ENCODE assay signal across 35 cellular contexts in genomic region chr9:7132605-7133004, GRCh38.
"Had no signal": no experiment of that assay in that cellular context is flagged by ENCODE, and none has a peak within 500 bp of the region (broad histone marks: within the 10 kb centered on the region; RNA-seq: fewer than 3 reads in every experiment).

No MANE protein-coding gene starts in this region.

- H3K4me3 ChIP-seq: adrenal gland, body of pancreas, breast epithelium had no signal

- ATAC-seq: activated CD8-positive, alpha-beta T cell treated with anti-CD3 and anti-CD28 coated beads for 36 hours; activated naive CD4-positive, alpha-beta T cell treated with anti-CD3 and anti-CD28 coated beads, Interleukin-2, amount 50 U/mL, for 72 hours; activated T-cell treated with anti-CD3 and anti-CD28 coated beads, Interleukin-2, amount 50 U/mL, for 4 hours; activated T-cell treated with anti-CD3 and anti-CD28 coated beads, Interleukin-2, amount 50 U/mL, for 72 hours; activated T-helper 17 cell treated with anti-CD3 and anti-CD28 coated beads, Interleukin-2, amount 50 U/mL, for 72 hours; body of pancreas; T-cell had no signal

- H3K27me3 Mint-ChIP-seq: activated B cell treated with CpG ODN at 0.5 μM for 24 hours; activated CD4-positive, alpha-beta memory T cell treated with anti-CD3 and anti-CD28 coated beads for 36 hours; activated CD4-positive, alpha-beta T cell treated with anti-CD3 and anti-CD28 coated beads, Interleukin-2, amount 10 ng/mL, durations not matched to agents 24 days and 14 days; activated CD8-positive, alpha-beta T cell treated with anti-CD3 and anti-CD28 coated beads for 36 hours; activated naive CD8-positive, alpha-beta T cell treated with anti-CD3 and anti-CD28 coated beads for 36 hours; activated T-helper 17 cell treated with anti-CD3 and anti-CD28 coated beads, Interleukin-2, amount 50 U/mL, for 72 hours; central memory CD8-positive, alpha-beta T cell; T-cell had no signal

- DNase-seq: activated B cell treated with CpG ODN at 0.5 μM for 24 hours; activated CD4-positive, alpha-beta memory T cell treated with anti-CD3 and anti-CD28 coated beads for 36 hours; activated CD4-positive, alpha-beta T cell treated with anti-CD3 and anti-CD28 coated beads for 4 hours; activated CD4-positive, alpha-beta T cell treated with anti-CD3 and anti-CD28 coated beads, Interleukin-2, amount 10 ng/mL, durations not matched to agents 24 days and 14 days; activated CD4-positive, alpha-beta T cell treated with anti-CD3 and anti-CD28 coated beads, Interleukin-2, amount 50 U/mL, for 1 hour; activated CD4-positive, alpha-beta T cell treated with anti-CD3 and anti-CD28 coated beads, Interleukin-2, amount 50 U/mL, for 4 hours; activated CD4-positive, CD25-positive, alpha-beta regulatory T cell treated with anti-CD3 and anti-CD28 coated beads, Interleukin-2, amount 50 U/mL, for 72 hours; activated CD8-positive, alpha-beta memory T cell treated with anti-CD3 and anti-CD28 coated beads, Interleukin-2, amount 50 U/mL, for 4 hours; activated CD8-positive, alpha-beta T cell treated with anti-CD3 and anti-CD28 coated beads for 36 hours; activated effector memory CD4-positive, alpha-beta T cell treated with anti-CD3 and anti-CD28 coated beads, Interleukin-2, amount 50 U/mL, for 16 hours; activated gamma-delta T cell treated with Interleukin-2 at 50 U/mL for 16 hours; activated naive CD4-positive, alpha-beta T cell; activated naive CD4-positive, alpha-beta T cell treated with anti-CD3 and anti-CD28 coated beads for 36 hours; activated naive CD4-positive, alpha-beta T cell treated with anti-CD3 and anti-CD28 coated beads, Interleukin-2, amount 50 U/mL, for 16 hours; activated naive CD8-positive, alpha-beta T cell treated with anti-CD3 and anti-CD28 coated beads for 36 hours; activated T-cell treated with anti-CD3 and anti-CD28 coated beads for 4 hours; activated T-cell treated with anti-CD3 and anti-CD28 coated beads, Interleukin-2, amount 50 U/mL, for 1 hour; activated T-cell treated with anti-CD3 and anti-CD28 coated beads, Interleukin-2, amount 50 U/mL, for 4 hours; activated T-cell treated with anti-CD3 and anti-CD28 coated beads, Interleukin-2, amount 50 U/mL, for 72 hours; adrenal gland; amniotic stem cell; aorta; body of pancreas; brain microvascular endothelial cell; caudate nucleus; cerebellar nuclear complex; T-cell; T-helper 2 cell; T-helper 9 cell had no signal

- H3K27ac Mint-ChIP-seq: activated B cell treated with CpG ODN at 0.5 μM for 24 hours; activated CD4-positive, alpha-beta memory T cell treated with anti-CD3 and anti-CD28 coated beads for 36 hours; activated CD4-positive, alpha-beta T cell treated with anti-CD3 and anti-CD28 coated beads, Interleukin-2, amount 10 ng/mL, durations not matched to agents 24 days and 14 days; activated CD8-positive, alpha-beta T cell treated with anti-CD3 and anti-CD28 coated beads for 36 hours; activated naive CD4-positive, alpha-beta T cell treated with anti-CD3 and anti-CD28 coated beads for 36 hours; activated naive CD4-positive, alpha-beta T cell treated with anti-CD3 and anti-CD28 coated beads, Interleukin-2, amount 50 U/mL, for 72 hours; activated naive CD8-positive, alpha-beta T cell treated with anti-CD3 and anti-CD28 coated beads for 36 hours; activated T-cell treated with anti-CD3 and anti-CD28 coated beads, Interleukin-2, amount 50 U/mL, for 72 hours; activated T-helper 1 cell treated with anti-CD3 and anti-CD28 coated beads, Interleukin-12 subunit alpha, Interleukin-12 subunit beta, Interleukin-2, Interleukin-4 antibody, amounts not matched to agents 30 ng/mL and 10 ng/mL and 1 ng/mL, durations not matched to agents 14 hours and 24 hours and 36 hours; activated T-helper 17 cell treated with anti-CD3 and anti-CD28 coated beads, Interleukin-2, amount 50 U/mL, for 72 hours; T-cell; T-helper 2 cell treated with Interferon-gamma antibody and Interleukin-4, amounts not matched to agents 5 μg/mL and 100 μg/mL, for 36 hours had no signal

- H3K4me3 Mint-ChIP-seq: activated B cell treated with CpG ODN at 0.5 μM for 24 hours; activated CD4-positive, alpha-beta memory T cell treated with anti-CD3 and anti-CD28 coated beads for 36 hours; activated CD4-positive, alpha-beta T cell treated with anti-CD3 and anti-CD28 coated beads, Interleukin-2, amount 10 ng/mL, durations not matched to agents 24 days and 14 days; activated CD8-positive, alpha-beta T cell treated with anti-CD3 and anti-CD28 coated beads for 36 hours; activated naive CD4-positive, alpha-beta T cell treated with anti-CD3 and anti-CD28 coated beads for 36 hours; activated naive CD8-positive, alpha-beta T cell treated with anti-CD3 and anti-CD28 coated beads for 36 hours; activated T-cell treated with anti-CD3 and anti-CD28 coated beads, Interleukin-2, amount 50 U/mL, for 4 hours; activated T-cell treated with anti-CD3 and anti-CD28 coated beads, Interleukin-2, amount 50 U/mL, for 72 hours; activated T-helper 1 cell treated with anti-CD3 and anti-CD28 coated beads, Interleukin-12 subunit alpha, Interleukin-12 subunit beta, Interleukin-2, Interleukin-4 antibody, amounts not matched to agents 30 ng/mL and 10 ng/mL and 1 ng/mL, durations not matched to agents 14 hours and 24 hours and 36 hours; activated T-helper 17 cell treated with anti-CD3 and anti-CD28 coated beads, Interleukin-2, amount 50 U/mL, for 72 hours; central memory CD8-positive, alpha-beta T cell; T-cell; T-helper 2 cell treated with Interferon-gamma antibody and Interleukin-4, amounts not matched to agents 5 μg/mL and 100 μg/mL, for 36 hours had no signal

- H3K9me3 ChIP-seq: adrenal gland, body of pancreas, breast epithelium had no signal

- H3K4me1 Mint-ChIP-seq: activated B cell treated with CpG ODN at 0.5 μM for 24 hours; activated CD4-positive, alpha-beta T cell treated with anti-CD3 and anti-CD28 coated beads, Interleukin-2, amount 10 ng/mL, durations not matched to agents 24 days and 14 days; activated naive CD8-positive, alpha-beta T cell treated with anti-CD3 and anti-CD28 coated beads for 36 hours; central memory CD8-positive, alpha-beta T cell had no signal

- H3K4me1 ChIP-seq: adrenal gland, breast epithelium had no signal

- H3K36me3 ChIP-seq: brain microvascular endothelial cell, breast epithelium had no signal
